ENCODE assay signal across 18 cellular contexts in genomic region chr6:23339268-23339667, GRCh38.
"Had no signal": no experiment of that assay in that cellular context is flagged by ENCODE, and none has a peak within 500 bp of the region (broad histone marks: within the 10 kb centered on the region; RNA-seq: fewer than 3 reads in every experiment).

No MANE protein-coding gene starts in this region.

- H3K36me3 ChIP-seq: esophagus squamous epithelium, gastroesophageal sphincter, neutrophil, right lobe of liver, tibial artery, upper lobe of left lung, vagina had no signal

- H3K27me3 ChIP-seq: esophagus squamous epithelium, gastroesophageal sphincter, neutrophil, right lobe of liver, tibial artery, upper lobe of left lung, vagina had no signal

- DNase-seq: effector memory CD8-positive, alpha-beta T cell; esophagus squamous epithelium; foreskin fibroblast; glutamatergic neuron; left colon; mucosa of descending colon; naive thymus-derived CD8-positive, alpha-beta T cell; psoas muscle; retina; right lobe of liver; stimulated activated CD4-positive, alpha-beta T cell treated with anti-CD3 and anti-CD28 coated beads, Interleukin-4, amount 100 ng/mL, for 1 hour; stimulated activated CD8-positive, alpha-beta memory T cell treated with anti-CD3 and anti-CD28 coated beads, Interleukin-4, amount 100 ng/mL, for 48 hours; tibial artery; upper lobe of left lung had no signal

- H3K4me1 ChIP-seq: esophagus squamous epithelium, gastroesophageal sphincter, psoas muscle, right lobe of liver, tibial artery, upper lobe of left lung, vagina had no signal

- H3K27ac ChIP-seq: esophagus squamous epithelium, gastroesophageal sphincter, neutrophil, psoas muscle, right lobe of liver, tibial artery, upper lobe of left lung, vagina had no signal

- ATAC-seq: effector memory CD8-positive, alpha-beta T cell; gastroesophageal sphincter; left colon; mucosa of descending colon; naive thymus-derived CD8-positive, alpha-beta T cell; psoas muscle; right lobe of liver; stimulated activated effector memory CD8-positive, alpha-beta T cell treated with anti-CD3 and anti-CD28 coated beads, Interleukin-12 subunit alpha, Interleukin-12 subunit beta, amount 100 ng/mL, for 72 hours had no signal

- H3K4me3 ChIP-seq: esophagus squamous epithelium, gastroesophageal sphincter, mucosa of descending colon, psoas muscle, right lobe of liver, tibial artery, upper lobe of left lung, vagina had no signal
